Comparison of ENCODE assay signal across 8 cellular contexts in genomic region chr6:157235600-157236039, GRCh38.
A peak's percentile ranks its signal among the peaks of the same experiment; 100 is the strongest.
DNase-seq lines count a peak whose midpoint lies in the region; ATAC-seq, FAIRE-seq and TF ChIP-seq lines count a peak whose summit lies in the region.

No MANE protein-coding gene starts in this region.

- in situ Hi-C loops in HepG2 (cut with HindIII; ENCODE audit: extremely low pct_ligation_motif_present, low pct_unique_long_range_greater_than_20kb) (no loop called here), KBM-7 (cut with MboI; ENCODE audit: low pct_unique_long_range_greater_than_20kb, low sequenced_read_pairs) (no loop called here)

- POLR2A ChIA-PET in HepG2 (lab: Yijun Ruan, JAX), result no interaction called here

- peak overlapping the region; percentile 91 for H3K4me2 ChIP-seq in HepG2 (ENCODE audit: low read depth, low read length)

- 0% methylated on average over 18 of the region's 28 CpGs for WGBS in HepG2 (ENCODE audit: low lambda C conversion rate)

- TF ChIP-seq EP300 in HepG2 (IDR thresholded peaks at IDR 0.05; ENCODE audit: low read depth in 2 of 2, low read length in 2 of 2), result no peak
- TF ChIP-seq EP300 in HepG2 (CRISPR knock-in tag; IDR thresholded peaks at IDR 0.05; ENCODE audit: borderline replicate concordance), result no peak

- H3K79me2 ChIP-seq in HepG2 (ENCODE audit: insufficient read depth, low read length), result no peaks in the 10 kb centered on the region

- CTCF ChIA-PET in HepG2 (lab: Yijun Ruan, JAX; ENCODE audit: low intra/inter-chr PET ratio, low total read pairs), result interaction anchor here (1.6 kb wide), 1 partner anchor 38 kb away, joined by 4 read pairs; no protein-coding TSS in a partner anchor

- FAIRE-seq in HepG2 (lab: Jason Lieb, UNC), result peak; percentile 21

- H3K4me3 ChIP-seq in HepG2 (replicated peaks in 1 of 3; ENCODE audit: insufficient read depth in 1 of 3, low read depth in 2 of 3, low read length in 3 of 3), result peak overlapping the region; percentile 29 to 71 (median 38)

- TF ChIP-seq CTCF in HepG2 (CRISPR knock-in tag; IDR thresholded peaks at IDR 0.05), result peak; percentile 81

- no peak for TF ChIP-seq POLR2A in HepG2 (IDR thresholded peaks at IDR 0.05; ENCODE audit: insufficient read depth in 1 of 2, low read depth in 2 of 2, low read length in 2 of 2)

- H2AFZ ChIP-seq in HepG2 (ENCODE audit: low read length), result no peak overlapping the region

- no peaks in the 10 kb centered on the region for H3K9me3 ChIP-seq in HepG2 (ENCODE audit: low read length)

- peaks cover 26% of the 10 kb centered on the region for H3K4me1 ChIP-seq in HepG2 (ENCODE audit: insufficient read depth, low read length)

- intact Hi-C loops in HepG2 (cut with micrococcal nuclease; ENCODE audit: unreplicated experiment), result loop anchor here (2.0 kb wide), 1 partner anchor 37 kb away; no protein-coding TSS in a partner anchor

- no TSS peak for BruUV-seq in HepG2 (replicated peaks; lab: Mats Ljungman, UMichigan)

- TF ChIP-seq RAD21 in HepG2 (CRISPR knock-in tag; IDR thresholded peaks at IDR 0.05), result 0 out of 2 replicates have a peak, but pooled peaks have one; percentile 41

- DNase-seq in CD1c-positive myeloid dendritic cell (ENCODE audit: extremely low spot score) (peak; percentile 44), HepG2 (ENCODE audit: low spot score) (peak; percentile 45), KBM-7 (no peak)
- DNase-seq in activated CD4-positive, alpha-beta T cell treated with anti-CD3 and anti-CD28 coated beads, Interleukin-2, amount 50 U/mL, for 48 hours, result peak; percentile 53 to 66
- peak; percentile 13 for DNase-seq in effector CD8-positive, alpha-beta T cell (lab: John Stamatoyannopoulos, UW)
- DNase-seq in stimulated activated CD4-positive, alpha-beta T cell treated with anti-CD3 and anti-CD28 coated beads, Interleukin-2, amount 100 ng/mL, for 4 hours (ENCODE audit: low read depth), result peak; percentile 33

- no peak overlapping the region for H3K27ac ChIP-seq in HepG2 (ENCODE audit: extremely low read length, insufficient read depth, low read length)

- H3K9ac ChIP-seq in HepG2 (ENCODE audit: insufficient read depth, low read depth, low read length), result no peak overlapping the region

- no peaks in the 10 kb centered on the region for H4K20me1 ChIP-seq in HepG2 (ENCODE audit: insufficient read depth, low read length)

- peak; percentile 46 for ATAC-seq in HG02981 (IDR thresholded peaks at IDR 0.05; ENCODE audit: unreplicated experiment)
- peak; percentile 90 for ATAC-seq in HepG2
- ATAC-seq in GM19467 (IDR thresholded peaks at IDR 0.05; ENCODE audit: unreplicated experiment), result no peak

- H3K36me3 ChIP-seq in HepG2 (replicated peaks in 1 of 2; ENCODE audit: control insufficient read depth in 1 of 2, insufficient read depth in 2 of 2, low read length in 2 of 2), result no peaks in the 10 kb centered on the region

- H3K27me3 ChIP-seq in HepG2 (ENCODE audit: control insufficient read depth in 1 of 2, insufficient read depth in 2 of 2, low read length in 2 of 2), result peaks cover 16 to 91% of the 10 kb centered on the region in 2 experiments; a peak in 4 of 5 replicates

TF ChIP-seq in HepG2, 621 proteins besides CTCF, POLR2A, EP300 and RAD21 (continues in another document):
- TF ChIP-seq PATZ1 (CRISPR knock-in tag; IDR thresholded peaks at IDR 0.05) (peak; percentile 43), TMF1 (CRISPR knock-in tag; IDR thresholded peaks at IDR 0.05; ENCODE audit: low read depth) (peak; percentile 14; the same call in 1 of the 2 replicates), FOSL2 (CRISPR knock-in tag; IDR thresholded peaks at IDR 0.05) (peak; percentile 28; the same call in 1 of the 2 replicates), ZNF430 (CRISPR knock-in tag; IDR thresholded peaks at IDR 0.05) (no peak), DR1 (CRISPR knock-in tag; IDR thresholded peaks at IDR 0.05) (no peak), CEBPG (CRISPR knock-in tag; IDR thresholded peaks at IDR 0.05) (no peak), EZH2 (conservative IDR thresholded peaks at IDR 0.05; ENCODE audit: low read depth, low read length) (peak; percentile 96), SMC3 (IDR thresholded peaks at IDR 0.05; ENCODE audit: low read length) (0 out of 2 replicates have a peak, but pooled peaks have one; percentile 5), ZSCAN21 (CRISPR knock-in tag; IDR thresholded peaks at IDR 0.05; ENCODE audit: borderline replicate concordance) (0 out of 2 replicates have a peak, but pooled peaks have one; percentile 7), ZNF644 (CRISPR knock-in tag; IDR thresholded peaks at IDR 0.05; ENCODE audit: low read depth) (no peak), ZNF777 (CRISPR knock-in tag; IDR thresholded peaks at IDR 0.05) (peak; percentile 68; the same call in 1 of the 2 replicates), HHEX (CRISPR knock-in tag; IDR thresholded peaks at IDR 0.05) (no peak), KDM2A (CRISPR knock-in tag; IDR thresholded peaks at IDR 0.05; ENCODE audit: borderline replicate concordance, low read depth) (peak; percentile 52; the same call in 1 of the 2 replicates), SNAI1 (CRISPR knock-in tag; IDR thresholded peaks at IDR 0.05; ENCODE audit: borderline replicate concordance) (no peak), FOXO4 (CRISPR knock-in tag; conservative IDR thresholded peaks at IDR 0.05) (no peak), MED1 (CRISPR knock-in tag; IDR thresholded peaks at IDR 0.05) (peak; percentile 29; the same call in 1 of the 2 replicates), KLF13 (CRISPR knock-in tag; IDR thresholded peaks at IDR 0.05) (0 out of 2 replicates have a peak, but pooled peaks have one; percentile 29), NFKB2 (CRISPR knock-in tag; IDR thresholded peaks at IDR 0.05; ENCODE audit: borderline replicate concordance) (0 out of 2 replicates have a peak, but pooled peaks have one; percentile 32), HMGXB4 (CRISPR knock-in tag; IDR thresholded peaks at IDR 0.05; ENCODE audit: borderline replicate concordance in 1 of 2, low read depth in 1 of 2) (peak; percentile 56 to 64; a peak in 2 of 4 replicates), IRF2 (CRISPR knock-in tag; IDR thresholded peaks at IDR 0.05) (no peak), ZNF839 (CRISPR knock-in tag; IDR thresholded peaks at IDR 0.05; ENCODE audit: borderline replicate concordance) (peak; percentile 73; the same call in 1 of the 2 replicates), TEAD3 (CRISPR knock-in tag; optimal IDR thresholded peaks at IDR 0.05; ENCODE audit: borderline replicate concordance) (peak; percentile 46), ZFP90 (CRISPR knock-in tag; IDR thresholded peaks at IDR 0.05; ENCODE audit: borderline replicate concordance) (peak; percentile 42; the same call in 1 of the 2 replicates), TFAP4 (IDR thresholded peaks at IDR 0.05; ENCODE audit: borderline replicate concordance, low read depth) (0 out of 2 replicates have a peak, but pooled peaks have one; percentile 4), KLF11 (CRISPR knock-in tag; IDR thresholded peaks at IDR 0.05) (0 out of 2 replicates have a peak, but pooled peaks have one; percentile 18), STAG1 (CRISPR knock-in tag; IDR thresholded peaks at IDR 0.05) (peak; percentile 50), NFKBIZ (CRISPR knock-in tag; IDR thresholded peaks at IDR 0.05) (no peak)
